Comparison of ENCODE assay signal across 18 cellular contexts in genomic region chr10:6227346-6227745, GRCh38. TPM values are rescaled to one million over a fixed set of nuclear protein-coding genes. Genes with fewer than 3 reads are reported as not detected.
A peak's percentile ranks its signal among the peaks of the same experiment; 100 is the strongest.
DNase-seq lines count a peak whose midpoint lies in the region; ATAC-seq, FAIRE-seq and TF ChIP-seq lines count a peak whose summit lies in the region.
"Had no signal": no experiment of that assay in that cellular context is flagged by ENCODE, and none has a peak within 500 bp of the region (broad histone marks: within the 10 kb centered on the region; RNA-seq: fewer than 3 reads in every experiment).

No MANE protein-coding gene starts in this region.

- no TSS peak for BruUV-seq in K562 (replicated peaks; lab: Mats Ljungman, UMichigan)

- TF ChIP-seq RAD21 in K562 (CRISPR knock-in tag; conservative IDR thresholded peaks at IDR 0.05 in 1 of 2, IDR thresholded peaks at IDR 0.05 in 1 of 2): no peak

- in situ Hi-C loops in K562 (cut with MboI): no loop called here

- no peak overlapping the region for H3K4me2 ChIP-seq in K562 (ENCODE audit: insufficient read depth, low read length)

- H2AFZ ChIP-seq in K562 (ENCODE audit: low read depth, low read length): no peak overlapping the region
- H2AFZ ChIP-seq: GM23248 had no signal

- H3K4me3 Mint-ChIP-seq in activated CD8-positive, alpha-beta T cell treated with anti-CD3 and anti-CD28 coated beads, Interleukin-2, amount 10 ng/mL, durations not matched to agents 7 days and 5 days: no peak overlapping the region
- no peak overlapping the region for H3K4me3 Mint-ChIP-seq in activated CD8-positive, alpha-beta T cell treated with anti-CD3 and anti-CD28 coated beads for 36 hours
- no peak overlapping the region for H3K4me3 Mint-ChIP-seq in nephron

- no peak for TF ChIP-seq POLR2A in K562 (conservative IDR thresholded peaks at IDR 0.05)

- DNase-seq in activated CD8-positive, alpha-beta T cell treated with anti-CD3 and anti-CD28 coated beads, Interleukin-2, amount 10 ng/mL, durations not matched to agents 7 days and 5 days: no peak
- no peak for DNase-seq in activated CD8-positive, alpha-beta T cell treated with anti-CD3 and anti-CD28 coated beads for 36 hours
- DNase-seq in K562 (ENCODE audit: extremely low read depth in 1 of 4, low spot score in 3 of 4) (no peak), NCI-H1930 (lab: John Stamatoyannopoulos, UW) (no peak), islet precursor cell (no peak)
- DNase-seq: GF-D8, MV-4-11, NCI-H1694 treated with DMSO at 0.1 percent for 48 hours, NCI-H446, NCI-H526, SHP77 had no signal

- ATAC-seq in activated CD8-positive, alpha-beta T cell treated with anti-CD3 and anti-CD28 coated beads, Interleukin-2, amount 10 ng/mL, durations not matched to agents 7 days and 5 days: no peak
- ATAC-seq in activated CD8-positive, alpha-beta T cell treated with anti-CD3 and anti-CD28 coated beads for 36 hours: no peak
- ATAC-seq in K562 (no peak), HG02678 (IDR thresholded peaks at IDR 0.05; ENCODE audit: unreplicated experiment) (no peak), GM21515 (IDR thresholded peaks at IDR 0.05; ENCODE audit: unreplicated experiment) (no peak)

- no peaks in the 10 kb centered on the region; a peak in 1 of 5 replicates for H3K4me1 ChIP-seq in K562 (replicated peaks in 1 of 2; ENCODE audit: control insufficient read depth in 2 of 2, insufficient read depth in 2 of 2, low read length in 2 of 2)
- H3K4me1 ChIP-seq: HAP-1 had no signal

- no peak overlapping the region for H3K27ac ChIP-seq in K562 (ENCODE audit: extremely low read depth, low read depth, low read length)
- H3K27ac ChIP-seq: C4-2B, GM23248 had no signal

- no peak for TF ChIP-seq CTCF in activated CD8-positive, alpha-beta T cell treated with anti-CD3 and anti-CD28 coated beads for 36 hours (IDR thresholded peaks at IDR 0.05)
- TF ChIP-seq CTCF in K562 (IDR thresholded peaks at IDR 0.05 in 2 of 3, conservative IDR thresholded peaks at IDR 0.05 in 1 of 3; ENCODE audit: insufficient read depth in 2 of 3, low read depth in 1 of 3, low read length in 3 of 3) (no peak), nephron (IDR thresholded peaks at IDR 0.05; ENCODE audit: unreplicated experiment in 3 of 3) (no peak)

- intact Hi-C loops in activated CD8-positive, alpha-beta T cell treated with anti-CD3 and anti-CD28 coated beads for 36 hours (cut with micrococcal nuclease): no loop called here
- intact Hi-C loops in K562 (cut with micrococcal nuclease): no loop called here

- H3K36me3 Mint-ChIP-seq in activated CD8-positive, alpha-beta T cell treated with anti-CD3 and anti-CD28 coated beads, Interleukin-2, amount 10 ng/mL, durations not matched to agents 7 days and 5 days (ENCODE audit: low read depth): peaks cover 74% of the 10 kb centered on the region
- H3K36me3 Mint-ChIP-seq in activated CD8-positive, alpha-beta T cell treated with anti-CD3 and anti-CD28 coated beads for 36 hours (ENCODE audit: low read depth): peaks cover 66% of the 10 kb centered on the region
- H3K36me3 Mint-ChIP-seq in nephron (ENCODE audit: low read depth): peaks cover 73% of the 10 kb centered on the region

- H3K27me3 Mint-ChIP-seq in activated CD8-positive, alpha-beta T cell treated with anti-CD3 and anti-CD28 coated beads, Interleukin-2, amount 10 ng/mL, durations not matched to agents 7 days and 5 days (ENCODE audit: low read depth): no peaks in the 10 kb centered on the region
- no peaks in the 10 kb centered on the region for H3K27me3 Mint-ChIP-seq in activated CD8-positive, alpha-beta T cell treated with anti-CD3 and anti-CD28 coated beads for 36 hours
- H3K27me3 Mint-ChIP-seq in nephron (ENCODE audit: low read depth): no peaks in the 10 kb centered on the region

- CTCF ChIA-PET in activated CD8-positive, alpha-beta T cell treated with anti-CD3 and anti-CD28 coated beads, Interleukin-2, amount 10 ng/mL, durations not matched to agents 7 days and 5 days (lab: Charles Lee): interaction anchor here (1.2 kb wide), 1 partner anchor 174 kb away, joined by 5 read pairs; no protein-coding TSS in a partner anchor
- CTCF ChIA-PET in activated CD8-positive, alpha-beta T cell treated with anti-CD3 and anti-CD28 coated beads for 36 hours (lab: Charles Lee): interaction anchor here (0.7 to 1.2 kb wide), 2 partner anchors 25 to 179 kb away, joined by 3 read pairs; partner anchors contain the start of gene PFKFB3
- CTCF ChIA-PET in K562 (lab: Yijun Ruan, JAX; ENCODE audit: low intra/inter-chr PET ratio): no interaction called here

- H3K9me1 ChIP-seq in K562 (ENCODE audit: control insufficient read depth, insufficient read depth, low read length): no peaks in the 10 kb centered on the region

- no peak for FAIRE-seq in K562 (lab: Jason Lieb, UNC)
- FAIRE-seq: HTR-8/SVneo had no signal

- no peak for TF ChIP-seq EP300 in K562 (IDR thresholded peaks at IDR 0.05; ENCODE audit: low read length)

- 96% methylated on average over 9 of the region's 9 CpGs for WGBS in K562 (ENCODE audit: insufficient coverage, low coverage, missing lambda C conversion rate)

- peak overlapping the region; percentile 52 for H3K27ac Mint-ChIP-seq in activated CD8-positive, alpha-beta T cell treated with anti-CD3 and anti-CD28 coated beads, Interleukin-2, amount 10 ng/mL, durations not matched to agents 7 days and 5 days
- H3K27ac Mint-ChIP-seq in activated CD8-positive, alpha-beta T cell treated with anti-CD3 and anti-CD28 coated beads for 36 hours: no peak overlapping the region
- H3K27ac Mint-ChIP-seq in nephron: peak overlapping the region; percentile 87 to 96 (median 95)

- no peak overlapping the region for H3K9ac ChIP-seq in K562 (ENCODE audit: insufficient read depth in 1 of 2, low read depth in 2 of 2, low read length in 2 of 2)
- H3K9ac ChIP-seq: GM23248 had no signal

- peaks cover 66% of the 10 kb centered on the region; the same call in 1 of the 3 replicates for H3K36me3 ChIP-seq in K562 (ENCODE audit: control insufficient read depth, insufficient read depth, low read length)

- H4K20me1 ChIP-seq in K562 (replicated peaks; ENCODE audit: control insufficient read depth, insufficient read depth, low read length): no peaks in the 10 kb centered on the region

- POLR2A ChIA-PET in activated CD8-positive, alpha-beta T cell treated with anti-CD3 and anti-CD28 coated beads, Interleukin-2, amount 10 ng/mL, durations not matched to agents 7 days and 5 days (lab: Charles Lee): interaction anchor here (1.6 kb wide), 1 partner anchor 11 kb away, joined by 4 read pairs; no protein-coding TSS in a partner anchor
- POLR2A ChIA-PET in activated CD8-positive, alpha-beta T cell treated with anti-CD3 and anti-CD28 coated beads for 36 hours (lab: Charles Lee): interaction anchor here (1.6 kb wide), 1 partner anchor 95 kb away, joined by 4 read pairs; no protein-coding TSS in a partner anchor
- POLR2A ChIA-PET in K562 (lab: Yijun Ruan, JAX): no interaction called here

- peaks cover 26% of the 10 kb centered on the region for H3K4me1 Mint-ChIP-seq in activated CD8-positive, alpha-beta T cell treated with anti-CD3 and anti-CD28 coated beads, Interleukin-2, amount 10 ng/mL, durations not matched to agents 7 days and 5 days (ENCODE audit: low read depth)
- peaks cover 7% of the 10 kb centered on the region for H3K4me1 Mint-ChIP-seq in activated CD8-positive, alpha-beta T cell treated with anti-CD3 and anti-CD28 coated beads for 36 hours (ENCODE audit: low read depth)
- H3K4me1 Mint-ChIP-seq in nephron: peaks cover 16% of the 10 kb centered on the region

- no peaks in the 10 kb centered on the region for H3K9me3 ChIP-seq in K562 (replicated peaks; ENCODE audit: control insufficient read depth, insufficient read depth, low read depth, low read length)
- H3K9me3 ChIP-seq: HAP-1 had no signal

- H3K9me3 Mint-ChIP-seq in activated CD8-positive, alpha-beta T cell treated with anti-CD3 and anti-CD28 coated beads, Interleukin-2, amount 10 ng/mL, durations not matched to agents 7 days and 5 days (ENCODE audit: insufficient read depth): no peaks in the 10 kb centered on the region
- no peaks in the 10 kb centered on the region for H3K9me3 Mint-ChIP-seq in activated CD8-positive, alpha-beta T cell treated with anti-CD3 and anti-CD28 coated beads for 36 hours
- no peaks in the 10 kb centered on the region for H3K9me3 Mint-ChIP-seq in nephron

- H3K79me2 ChIP-seq in K562 (ENCODE audit: control insufficient read depth, insufficient read depth, low read length): no peaks in the 10 kb centered on the region

- H3K4me3 ChIP-seq in K562: no peak overlapping the region
- H3K4me3 ChIP-seq: GM23248, HAP-1 had no signal

- H3K27me3 ChIP-seq in K562 (ENCODE audit: control insufficient read depth in 2 of 2, insufficient read depth in 2 of 2, low read length in 2 of 2): no peaks in the 10 kb centered on the region

TF ChIP-seq in K562, 482 proteins besides CTCF, POLR2A, EP300 and RAD21 (continues in another document):
- no peak for TF ChIP-seq CHD2 (IDR thresholded peaks at IDR 0.05; ENCODE audit: low read depth, low read length)
- 0 out of 4 replicates have a peak, but pooled peaks of 1 of the 2 experiments have one; percentile 6 for TF ChIP-seq RCOR1 (IDR thresholded peaks at IDR 0.05; ENCODE audit: borderline replicate concordance in 1 of 2, low read depth in 2 of 2, low read length in 2 of 2)
- TF ChIP-seq BCOR (IDR thresholded peaks at IDR 0.05): peak; percentile 33; the same call in 1 of the 2 replicates

RNA-seq across cellular contexts. Expression of gene PFKFB3, which starts 24.6 kb away (rescaled TPM):
- 10 to 100 TPM; 93.0 to 97.3 TPM for total RNA-seq in activated CD8-positive, alpha-beta T cell treated with anti-CD3 and anti-CD28 coated beads, Interleukin-2, amount 10 ng/mL, durations not matched to agents 7 days and 5 days
- total RNA-seq in activated CD8-positive, alpha-beta T cell treated with anti-CD3 and anti-CD28 coated beads for 36 hours: 100 to 1,000 TPM; 107 to 117 TPM
- 25.5 and 39.0 TPM in 2 replicates for total RNA-seq in K562 (2011; cell fraction: chromatin; rRNA removed; ENCODE audit: low replicate concordance)
- total RNA-seq in K562 (2011; cell fraction: nucleolus; rRNA removed): 19.2 and 20.8 TPM in 2 replicates
- 15.2 and 16.8 TPM in 2 replicates for total RNA-seq in K562 (2011; cell fraction: nucleoplasm; rRNA removed)
- 7.1 and 8.7 TPM in 2 replicates for total RNA-seq in K562 (2014; rRNA removed)
- total RNA-seq in K562 (2014; rRNA removed; fragmentation: Illumina TruSeq; extraction: Trizol): 7.3 and 8.5 TPM in 2 replicates
- 7.8 and 8.5 TPM in 2 replicates for total RNA-seq in K562 (2015; rRNA removed; fragmentation: Illumina TruSeq; extraction: Trizol)
- total RNA-seq in K562 (2021): 21.1 and 21.6 TPM in 2 replicates
- 7.8 and 11.2 TPM in 2 replicates for polyA plus RNA-seq in K562 (2011; rRNA removed)
- 8.6 and 13.1 TPM in 2 replicates for polyA plus RNA-seq in K562 (2011; cell fraction: cytosol; rRNA removed)
- 17.4 and 21.2 TPM in 2 replicates for polyA plus RNA-seq in K562 (2011; cell fraction: nucleus; rRNA removed)
- 9.6 and 10.0 TPM in 2 replicates for polyA plus RNA-seq in K562 (2012)
- polyA plus RNA-seq in K562 (2014; fragmentation: Illumina TruSeq; extraction: Trizol): 15.0 TPM in 2 replicates
- under 1 TPM; 0.46 to 0.73 TPM for polyA plus RNA-seq in K562 (2014; fragmentation: Nextera tagmentation; extraction: Ambion mirVana)
- 8.4 and 10.4 TPM in 2 replicates for polyA plus RNA-seq in K562 (2014; rRNA removed)
- 9.6 and 9.7 TPM in 2 replicates for polyA minus RNA-seq in K562 (2011; rRNA and poly(A)+ RNA removed)
- 5.0 TPM in 2 replicates for polyA minus RNA-seq in K562 (2011; cell fraction: cytosol; rRNA and poly(A)+ RNA removed)
- 7.9 and 14.4 TPM in 2 replicates for polyA minus RNA-seq in K562 (2011; cell fraction: nucleus; rRNA and poly(A)+ RNA removed)
